In the genomic region with DNA sequence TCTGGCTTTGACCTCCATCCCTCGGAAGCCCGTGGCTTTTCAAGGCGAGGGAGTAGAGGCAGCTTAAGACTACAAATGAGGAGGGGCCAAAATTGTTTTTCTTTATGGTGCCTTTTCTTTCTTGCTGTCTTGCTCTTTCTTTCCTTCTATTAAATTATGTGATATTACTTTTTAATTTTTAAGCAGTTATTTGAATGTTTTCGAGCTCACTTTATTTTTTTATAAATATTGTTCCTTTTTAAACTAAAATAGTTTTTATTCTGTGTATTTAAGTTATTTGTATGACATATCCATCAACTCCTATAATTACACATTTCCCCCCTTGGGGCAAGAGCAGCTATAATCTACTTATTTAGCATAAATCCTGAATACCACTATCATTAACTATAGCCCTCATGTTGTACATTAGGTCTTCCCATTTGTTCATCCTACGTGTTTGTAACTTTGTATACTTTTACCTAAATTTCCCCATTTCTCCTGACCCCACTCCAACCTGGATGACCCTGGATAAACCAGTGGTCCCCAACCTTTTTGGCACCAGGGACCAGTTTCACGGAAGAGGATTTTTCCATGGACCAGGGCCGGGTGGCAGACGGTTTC, we compare ENCODE assay signal across 1 cellular context.
TF ChIP-seq lines count a peak whose summit lies in the region.

No MANE protein-coding gene starts in this region.

TF ChIP-seq in A549, 52 proteins besides CTCF, POLR2A, EP300 and RAD21 (continued from another document):
- TF ChIP-seq, protein P1, sequence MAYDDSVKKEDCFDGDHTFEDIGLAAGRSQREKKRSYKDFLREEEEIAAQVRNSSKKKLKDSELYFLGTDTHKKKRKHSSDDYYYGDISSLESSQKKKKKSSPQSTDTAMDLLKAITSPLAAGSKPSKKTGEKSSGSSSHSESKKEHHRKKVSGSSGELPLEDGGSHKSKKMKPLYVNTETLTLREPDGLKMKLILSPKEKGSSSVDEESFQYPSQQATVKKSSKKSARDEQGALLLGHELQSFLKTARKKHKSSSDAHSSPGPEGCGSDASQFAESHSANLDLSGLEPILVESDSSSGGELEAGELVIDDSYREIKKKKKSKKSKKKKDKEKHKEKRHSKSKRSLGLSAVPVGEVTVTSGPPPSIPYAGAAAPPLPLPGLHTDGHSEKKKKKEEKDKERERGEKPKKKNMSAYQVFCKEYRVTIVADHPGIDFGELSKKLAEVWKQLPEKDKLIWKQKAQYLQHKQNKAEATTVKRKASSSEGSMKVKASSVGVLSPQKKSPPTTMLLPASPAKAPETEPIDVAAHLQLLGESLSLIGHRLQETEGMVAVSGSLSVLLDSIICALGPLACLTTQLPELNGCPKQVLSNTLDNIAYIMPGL (CRISPR knock-in tag; IDR thresholded peaks at IDR 0.05; ENCODE audit: borderline replicate concordance) = no peak
- TF ChIP-seq, protein P2, sequence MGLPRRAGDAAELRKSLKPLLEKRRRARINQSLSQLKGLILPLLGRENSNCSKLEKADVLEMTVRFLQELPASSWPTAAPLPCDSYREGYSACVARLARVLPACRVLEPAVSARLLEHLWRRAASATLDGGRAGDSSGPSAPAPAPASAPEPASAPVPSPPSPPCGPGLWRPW (IDR thresholded peaks at IDR 0.05) = no peak
- TF ChIP-seq HOXB5 (CRISPR knock-in tag; IDR thresholded peaks at IDR 0.05) (no peak), FOSL2 (IDR thresholded peaks at IDR 0.05) (no peak), FOSL2 (CRISPR knock-in tag; IDR thresholded peaks at IDR 0.05) (no peak), JUNB (IDR thresholded peaks at IDR 0.05) (no peak), NPAS2 (CRISPR knock-in tag; IDR thresholded peaks at IDR 0.05; ENCODE audit: borderline replicate concordance) (no peak), EHF (CRISPR knock-in tag; IDR thresholded peaks at IDR 0.05) (no peak), TFCP2L1 (CRISPR knock-in tag; IDR thresholded peaks at IDR 0.05) (no peak), FOSB (CRISPR knock-in tag; IDR thresholded peaks at IDR 0.05) (no peak), BHLHE40 (IDR thresholded peaks at IDR 0.05; ENCODE audit: low read depth, low read length) (no peak), JUN (IDR thresholded peaks at IDR 0.05) (no peak), EHMT2 (IDR thresholded peaks at IDR 0.05; ENCODE audit: low read depth) (no peak), FOXS1 (CRISPR knock-in tag; IDR thresholded peaks at IDR 0.05) (no peak)
- TF ChIP-seq, protein P3, sequence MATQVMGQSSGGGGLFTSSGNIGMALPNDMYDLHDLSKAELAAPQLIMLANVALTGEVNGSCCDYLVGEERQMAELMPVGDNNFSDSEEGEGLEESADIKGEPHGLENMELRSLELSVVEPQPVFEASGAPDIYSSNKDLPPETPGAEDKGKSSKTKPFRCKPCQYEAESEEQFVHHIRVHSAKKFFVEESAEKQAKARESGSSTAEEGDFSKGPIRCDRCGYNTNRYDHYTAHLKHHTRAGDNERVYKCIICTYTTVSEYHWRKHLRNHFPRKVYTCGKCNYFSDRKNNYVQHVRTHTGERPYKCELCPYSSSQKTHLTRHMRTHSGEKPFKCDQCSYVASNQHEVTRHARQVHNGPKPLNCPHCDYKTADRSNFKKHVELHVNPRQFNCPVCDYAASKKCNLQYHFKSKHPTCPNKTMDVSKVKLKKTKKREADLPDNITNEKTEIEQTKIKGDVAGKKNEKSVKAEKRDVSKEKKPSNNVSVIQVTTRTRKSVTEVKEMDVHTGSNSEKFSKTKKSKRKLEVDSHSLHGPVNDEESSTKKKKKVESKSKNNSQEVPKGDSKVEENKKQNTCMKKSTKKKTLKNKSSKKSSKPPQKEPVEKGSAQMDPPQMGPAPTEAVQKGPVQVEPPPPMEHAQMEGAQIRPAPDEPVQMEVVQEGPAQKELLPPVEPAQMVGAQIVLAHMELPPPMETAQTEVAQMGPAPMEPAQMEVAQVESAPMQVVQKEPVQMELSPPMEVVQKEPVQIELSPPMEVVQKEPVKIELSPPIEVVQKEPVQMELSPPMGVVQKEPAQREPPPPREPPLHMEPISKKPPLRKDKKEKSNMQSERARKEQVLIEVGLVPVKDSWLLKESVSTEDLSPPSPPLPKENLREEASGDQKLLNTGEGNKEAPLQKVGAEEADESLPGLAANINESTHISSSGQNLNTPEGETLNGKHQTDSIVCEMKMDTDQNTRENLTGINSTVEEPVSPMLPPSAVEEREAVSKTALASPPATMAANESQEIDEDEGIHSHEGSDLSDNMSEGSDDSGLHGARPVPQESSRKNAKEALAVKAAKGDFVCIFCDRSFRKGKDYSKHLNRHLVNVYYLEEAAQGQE (IDR thresholded peaks at IDR 0.05) = no peak
- TF ChIP-seq, protein P4, sequence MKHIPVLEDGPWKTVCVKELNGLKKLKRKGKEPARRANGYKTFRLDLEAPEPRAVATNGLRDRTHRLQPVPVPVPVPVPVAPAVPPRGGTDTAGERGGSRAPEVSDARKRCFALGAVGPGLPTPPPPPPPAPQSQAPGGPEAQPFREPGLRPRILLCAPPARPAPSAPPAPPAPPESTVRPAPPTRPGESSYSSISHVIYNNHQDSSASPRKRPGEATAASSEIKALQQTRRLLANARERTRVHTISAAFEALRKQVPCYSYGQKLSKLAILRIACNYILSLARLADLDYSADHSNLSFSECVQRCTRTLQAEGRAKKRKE (CRISPR knock-in tag; IDR thresholded peaks at IDR 0.05; ENCODE audit: low read depth) = no peak
- TF ChIP-seq, protein P5, sequence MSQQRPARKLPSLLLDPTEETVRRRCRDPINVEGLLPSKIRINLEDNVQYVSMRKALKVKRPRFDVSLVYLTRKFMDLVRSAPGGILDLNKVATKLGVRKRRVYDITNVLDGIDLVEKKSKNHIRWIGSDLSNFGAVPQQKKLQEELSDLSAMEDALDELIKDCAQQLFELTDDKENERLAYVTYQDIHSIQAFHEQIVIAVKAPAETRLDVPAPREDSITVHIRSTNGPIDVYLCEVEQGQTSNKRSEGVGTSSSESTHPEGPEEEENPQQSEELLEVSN (IDR thresholded peaks at IDR 0.05; ENCODE audit: borderline replicate concordance, low read depth) = no peak
